In the genomic region with DNA sequence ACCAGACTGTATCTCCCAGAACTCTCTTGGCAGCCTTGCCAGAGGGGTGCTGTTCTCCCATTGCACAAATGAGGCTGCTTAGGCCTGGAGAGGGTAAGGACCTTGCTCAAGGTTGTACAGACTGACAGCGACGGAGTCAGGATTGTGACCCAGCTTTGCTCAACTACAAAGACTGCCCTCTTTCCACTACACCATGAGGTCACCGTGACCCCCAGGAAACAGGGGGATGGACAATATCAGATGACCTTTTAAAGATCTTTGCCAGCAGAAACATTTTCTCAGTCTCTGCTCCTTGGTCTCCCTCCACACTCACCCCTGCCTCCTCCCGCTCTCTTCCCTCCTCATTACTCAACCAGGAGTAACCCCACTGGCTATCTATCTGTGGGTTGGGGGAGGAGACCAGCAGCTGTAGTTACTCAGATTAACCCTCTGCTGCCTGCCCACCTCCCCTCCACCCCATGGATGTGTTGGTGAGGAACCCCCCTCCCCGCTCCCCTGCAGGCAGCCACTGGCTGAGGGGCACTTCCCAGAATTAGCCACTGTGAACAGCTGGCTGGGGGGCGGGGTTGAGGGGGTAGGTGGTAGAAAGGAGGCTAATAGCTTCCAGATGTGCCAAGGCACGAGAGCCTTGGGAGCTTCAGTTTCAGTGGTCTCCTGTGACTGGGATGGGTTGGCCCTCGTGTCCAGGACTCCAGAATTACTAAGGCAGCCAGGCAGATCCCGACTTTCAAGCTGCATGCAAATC, we compare ENCODE assay signal across 11 cellular contexts. TPM values are rescaled to one million over a fixed set of nuclear protein-coding genes. Genes with fewer than 3 reads are reported as not detected.
DNase-seq lines count a peak whose midpoint lies in the region; ATAC-seq and TF ChIP-seq lines count a peak whose summit lies in the region.
"Had no signal": no experiment of that assay in that cellular context is flagged by ENCODE, and none has a peak within 500 bp of the region (broad histone marks: within the 10 kb centered on the region; RNA-seq: fewer than 3 reads in every experiment).

No MANE protein-coding gene starts in this region.

- DNase-seq in RPMI8226, result peak; percentile 75
- no peak for DNase-seq in chondrocyte (ENCODE audit: low spot score)
- DNase-seq in GM19238 (ENCODE audit: insufficient read length, low spot score), result no peak
- DNase-seq in anterior cingulate cortex (lab: John Stamatoyannopoulos, UW), result no peak
- DNase-seq in NCI-H2196 (lab: John Stamatoyannopoulos, UW; ENCODE audit: unreplicated experiment), result no peak
- DNase-seq: nucleus accumbens, T-helper 17 cell, upper lobe of left lung had no signal

- H3K4me1 Mint-ChIP-seq in nephron, result peaks cover 79% of the 10 kb centered on the region
- H3K4me1 Mint-ChIP-seq in chondrocyte (ENCODE audit: low read depth), result peaks cover 38% of the 10 kb centered on the region

- H3K27ac Mint-ChIP-seq in nephron (peak overlapping the region; percentile 80 to 91 (median 90)), chondrocyte (ENCODE audit: unreplicated experiment) (no peak overlapping the region)
- H3K27ac Mint-ChIP-seq: T-helper 17 cell had no signal

- H3K9me3 Mint-ChIP-seq in nephron (no peaks in the 10 kb centered on the region), chondrocyte (ENCODE audit: low read depth) (no peaks in the 10 kb centered on the region)

- peaks cover 5% of the 10 kb centered on the region for H3K27me3 Mint-ChIP-seq in nephron (ENCODE audit: low read depth)
- H3K27me3 Mint-ChIP-seq in chondrocyte (ENCODE audit: low read depth), result peaks cover 5% of the 10 kb centered on the region

- peak; percentile 21 for ATAC-seq in GM18907 (IDR thresholded peaks at IDR 0.05; ENCODE audit: unreplicated experiment)
- ATAC-seq in HG02798 (IDR thresholded peaks at IDR 0.05; ENCODE audit: poor library complexity, unreplicated experiment), result peak; percentile 7

- H3K4me3 Mint-ChIP-seq in nephron (peak overlapping the region in 2 of 3 experiments; percentile 17 to 55), chondrocyte (ENCODE audit: unreplicated experiment) (no peak overlapping the region)
- H3K4me3 Mint-ChIP-seq: T-helper 17 cell had no signal

- TF ChIP-seq CTCF in nephron (IDR thresholded peaks at IDR 0.05; ENCODE audit: unreplicated experiment in 3 of 3) (no peak), chondrocyte (IDR thresholded peaks at IDR 0.05) (no peak)

- H3K36me3 Mint-ChIP-seq in nephron (ENCODE audit: low read depth) (no peaks in the 10 kb centered on the region), chondrocyte (ENCODE audit: low read depth) (no peaks in the 10 kb centered on the region)

RNA-seq across cellular contexts. Expression of a gene that starts 26.9 kb away (rescaled TPM):
- 26.3 to 27.4 TPM (median 26.8 TPM) in 3 replicates for total RNA-seq in chondrocyte

RNA-seq across cellular contexts. Expression of a gene that starts 55.5 kb away (rescaled TPM):
- 24.8 to 139 TPM (median 137 TPM) in 3 replicates for total RNA-seq in chondrocyte
